ENCODE assay signal across 8 cellular contexts in genomic region chr2:96008051-96008450, GRCh38. TPM values are rescaled to one million over a fixed set of nuclear protein-coding genes. Genes with fewer than 3 reads are reported as not detected.
DNase-seq lines count a peak whose midpoint lies in the region; ATAC-seq and TF ChIP-seq lines count a peak whose summit lies in the region.
"Not testable (repeated sequence)": the region's sequence is repeated elsewhere in the genome, so short reads cannot be mapped to it uniquely, and the experiment has no call there.
"Had no signal": no experiment of that assay in that cellular context is flagged by ENCODE, and none has a peak within 500 bp of the region (broad histone marks: within the 10 kb centered on the region; RNA-seq: fewer than 3 reads in every experiment).

No MANE protein-coding gene starts in this region.

- H3K36me3 Mint-ChIP-seq in CD4-positive, alpha-beta T cell (ENCODE audit: low read depth); activated CD4-positive, alpha-beta T cell treated with anti-CD3 and anti-CD28 coated beads, Interleukin-2, amount 10 ng/mL, durations not matched to agents 24 days and 14 days (ENCODE audit: low read depth); brain; natural killer cell; neural crest cell (ENCODE audit: low read depth); type B pancreatic cell: not testable (repeated sequence)

- H3K27me3 ChIP-seq in CD4-positive, alpha-beta T cell (ENCODE audit: control insufficient read depth, insufficient read depth, low read length): not testable (repeated sequence)

- TF ChIP-seq CTCF in CD4-positive, alpha-beta T cell (IDR thresholded peaks at IDR 0.05); brain (conservative IDR thresholded peaks at IDR 0.05); natural killer cell (IDR thresholded peaks at IDR 0.05); neural crest cell (conservative IDR thresholded peaks at IDR 0.05); type B pancreatic cell (conservative IDR thresholded peaks at IDR 0.05): not testable (repeated sequence)

- H3K27ac Mint-ChIP-seq in CD4-positive, alpha-beta T cell: peak overlapping the region; percentile 4
- not testable (repeated sequence) for H3K27ac Mint-ChIP-seq in activated CD4-positive, alpha-beta T cell treated with anti-CD3 and anti-CD28 coated beads, Interleukin-2, amount 10 ng/mL, durations not matched to agents 24 days and 14 days; brain; natural killer cell; neural crest cell (ENCODE audit: unreplicated experiment)
- H3K27ac Mint-ChIP-seq in type B pancreatic cell: peak overlapping the region; percentile 2

- not testable (repeated sequence) for DNase-seq in CD4-positive, alpha-beta T cell; natural killer cell; neural crest cell (ENCODE audit: low read depth, low spot score); type B pancreatic cell (ENCODE audit: extremely low spot score, unreplicated experiment)
- peak; percentile 51 for DNase-seq in activated CD4-positive, alpha-beta T cell treated with anti-CD3 and anti-CD28 coated beads, Interleukin-2, amount 10 ng/mL, durations not matched to agents 24 days and 14 days

- peaks cover 22% of the 10 kb centered on the region for H3K27me3 Mint-ChIP-seq in CD4-positive, alpha-beta T cell
- H3K27me3 Mint-ChIP-seq in activated CD4-positive, alpha-beta T cell treated with anti-CD3 and anti-CD28 coated beads, Interleukin-2, amount 10 ng/mL, durations not matched to agents 24 days and 14 days: peaks cover 37% of the 10 kb centered on the region
- H3K27me3 Mint-ChIP-seq in brain: peaks cover 22% of the 10 kb centered on the region
- peaks cover 22 to 29% of the 10 kb centered on the region in 2 donors for H3K27me3 Mint-ChIP-seq in natural killer cell (ENCODE audit: low read depth in 2 of 2)
- H3K27me3 Mint-ChIP-seq in neural crest cell (ENCODE audit: low read depth): peaks cover 36% of the 10 kb centered on the region
- peaks cover 30% of the 10 kb centered on the region for H3K27me3 Mint-ChIP-seq in type B pancreatic cell

- H3K9me3 ChIP-seq in CD4-positive, alpha-beta T cell (ENCODE audit: control insufficient read depth, low read length): not testable (repeated sequence)

- not testable (repeated sequence) for H3K27ac ChIP-seq in CD4-positive, alpha-beta T cell (ENCODE audit: low read depth, low read length)

- H3K9me3 Mint-ChIP-seq in CD4-positive, alpha-beta T cell; activated CD4-positive, alpha-beta T cell treated with anti-CD3 and anti-CD28 coated beads, Interleukin-2, amount 10 ng/mL, durations not matched to agents 24 days and 14 days; brain; natural killer cell; neural crest cell; type B pancreatic cell: not testable (repeated sequence)

- ATAC-seq in CD4-positive, alpha-beta T cell (ENCODE audit: poor library complexity); natural killer cell: not testable (repeated sequence)

- H3K4me3 Mint-ChIP-seq in CD4-positive, alpha-beta T cell: peak overlapping the region; percentile 49
- not testable (repeated sequence) for H3K4me3 Mint-ChIP-seq in activated CD4-positive, alpha-beta T cell treated with anti-CD3 and anti-CD28 coated beads, Interleukin-2, amount 10 ng/mL, durations not matched to agents 24 days and 14 days
- H3K4me3 Mint-ChIP-seq in brain: peak overlapping the region; percentile 20 to 89 (median 65)
- peak overlapping the region; percentile 56 for H3K4me3 Mint-ChIP-seq in natural killer cell
- H3K4me3 Mint-ChIP-seq in neural crest cell: peak overlapping the region; percentile 58
- H3K4me3 Mint-ChIP-seq in type B pancreatic cell: peak overlapping the region; percentile 67

- POLR2A ChIA-PET in CD4-positive, alpha-beta T cell (lab: Charles Lee): interaction anchor here (0.6 kb wide), 1 partner anchor 234 kb away, joined by 3 read pairs; no protein-coding TSS in a partner anchor

- CTCF ChIA-PET in CD4-positive, alpha-beta T cell (lab: Charles Lee): not testable (repeated sequence)

- intact Hi-C loops in CD4-positive, alpha-beta T cell (cut with DNase I, micrococcal nuclease); activated CD4-positive, alpha-beta T cell treated with anti-CD3 and anti-CD28 coated beads, Interleukin-2, amount 10 ng/mL, durations not matched to agents 24 days and 14 days (cut with micrococcal nuclease); natural killer cell (cut with micrococcal nuclease): not testable (repeated sequence)

- H3K4me1 Mint-ChIP-seq in CD4-positive, alpha-beta T cell (ENCODE audit: low read depth): peaks cover 10% of the 10 kb centered on the region
- H3K4me1 Mint-ChIP-seq in activated CD4-positive, alpha-beta T cell treated with anti-CD3 and anti-CD28 coated beads, Interleukin-2, amount 10 ng/mL, durations not matched to agents 24 days and 14 days; natural killer cell; type B pancreatic cell (ENCODE audit: unreplicated experiment): not testable (repeated sequence)
- H3K4me1 Mint-ChIP-seq in brain: peaks cover 32% of the 10 kb centered on the region
- peaks cover 20% of the 10 kb centered on the region for H3K4me1 Mint-ChIP-seq in neural crest cell

RNA-seq across cellular contexts. Expression of gene ANKRD36C, which starts 16.4 kb away (rescaled TPM):
- 10 to 100 TPM; 74.0 to 78.3 TPM for total RNA-seq in CD4-positive, alpha-beta T cell
- total RNA-seq in activated CD4-positive, alpha-beta T cell treated with anti-CD3 and anti-CD28 coated beads, Interleukin-2, amount 10 ng/mL, durations not matched to agents 24 days and 14 days: 55.6 and 59.7 TPM in 2 replicates
- polyA plus RNA-seq in brain (ENCODE audit: insufficient read depth, low read depth, low replicate concordance): 1.2 TPM
- total RNA-seq in natural killer cell (10 to 100 TPM; 84.5 to 91.5 (median 85.4) TPM), neural crest cell (43.5 and 46.2 TPM in 2 replicates), type B pancreatic cell (ENCODE audit: low replicate concordance) (10.8 and 47.0 TPM in 2 replicates)

RNA-seq across cellular contexts. Expression of gene GPAT2, which starts 26.7 kb away (rescaled TPM):
- 1 to 10 TPM; 1.3 to 2.0 TPM for total RNA-seq in CD4-positive, alpha-beta T cell
- 20.4 and 22.6 TPM in 2 replicates for total RNA-seq in activated CD4-positive, alpha-beta T cell treated with anti-CD3 and anti-CD28 coated beads, Interleukin-2, amount 10 ng/mL, durations not matched to agents 24 days and 14 days
- polyA plus RNA-seq in brain (ENCODE audit: insufficient read depth, low read depth, low replicate concordance): 1.5 TPM
- total RNA-seq in natural killer cell (1 to 10 TPM; 2.3 to 6.0 (median 3.8) TPM), neural crest cell (not detected in 2 replicates), type B pancreatic cell (ENCODE audit: low replicate concordance) (0.39 TPM in 1 of 2 replicates, not detected in the other)
- total RNA-seq: GM12878 had no signal
- polyA plus RNA-seq: A549 had no signal
